Comparison of ENCODE assay signal across 21 cellular contexts in the genomic region with DNA sequence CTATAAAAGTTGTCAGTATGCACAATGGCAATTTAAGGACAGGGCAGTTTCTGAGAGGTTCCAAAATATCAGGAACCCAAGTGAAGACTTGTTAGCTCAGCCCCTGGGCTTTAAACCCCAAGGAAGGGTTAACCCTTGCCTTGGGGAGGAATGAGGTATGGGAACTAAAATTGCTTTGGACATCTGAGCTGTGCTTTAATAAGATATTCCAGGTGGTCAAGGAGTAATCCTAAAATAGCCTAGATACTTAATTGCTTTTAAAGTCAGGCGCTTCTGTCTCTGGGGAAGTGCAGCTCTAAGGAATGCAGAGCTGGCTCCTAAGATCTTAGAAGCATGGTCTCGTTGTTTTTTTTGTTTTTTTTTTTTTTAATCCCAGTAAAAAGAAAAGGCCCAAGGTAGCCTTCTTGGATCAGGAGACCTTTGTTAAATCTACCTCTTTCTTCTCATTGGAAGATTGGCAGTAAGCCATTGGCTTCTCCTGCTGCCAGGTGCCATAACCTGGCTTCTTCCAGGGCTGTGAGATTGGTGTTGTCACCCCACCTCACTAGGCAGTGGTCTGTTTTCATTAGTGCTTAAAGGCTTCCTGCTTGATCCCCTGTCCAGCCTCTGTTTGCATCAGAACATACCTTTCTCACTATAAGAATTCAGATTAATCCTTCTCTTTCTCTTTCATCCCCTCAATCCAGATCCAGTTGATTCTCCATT. TPM values are rescaled to one million over a fixed set of nuclear protein-coding genes. Genes with fewer than 3 reads are reported as not detected.
DNase-seq lines count a peak whose midpoint lies in the region; ATAC-seq and TF ChIP-seq lines count a peak whose summit lies in the region.
"Had no signal": no experiment of that assay in that cellular context is flagged by ENCODE, and none has a peak within 500 bp of the region (broad histone marks: within the 10 kb centered on the region; RNA-seq: fewer than 3 reads in every experiment).

No MANE protein-coding gene starts in this region.

- H3K27ac Mint-ChIP-seq in activated CD4-positive, alpha-beta T cell treated with anti-CD3 and anti-CD28 coated beads, Interleukin-2, amount 10 ng/mL, durations not matched to agents 7 days and 5 days = peak overlapping the region; percentile 71
- H3K27ac Mint-ChIP-seq in endodermal cell = peak overlapping the region; percentile 40
- H3K27ac Mint-ChIP-seq in progenitor cell of endocrine pancreas = peak overlapping the region; percentile 40
- H3K27ac Mint-ChIP-seq: HFFc6 had no signal

- no peaks in the 10 kb centered on the region for H3K27me3 Mint-ChIP-seq in activated CD4-positive, alpha-beta T cell treated with anti-CD3 and anti-CD28 coated beads, Interleukin-2, amount 10 ng/mL, durations not matched to agents 7 days and 5 days
- H3K27me3 Mint-ChIP-seq in endodermal cell (ENCODE audit: insufficient read depth) = no peaks in the 10 kb centered on the region
- H3K27me3 Mint-ChIP-seq in progenitor cell of endocrine pancreas = no peaks in the 10 kb centered on the region

- H3K4me3 ChIP-seq in endodermal cell (ENCODE audit: low read length) = no peak overlapping the region
- H3K4me3 ChIP-seq: SJSA1 had no signal

- POLR2A ChIA-PET in activated CD4-positive, alpha-beta T cell treated with anti-CD3 and anti-CD28 coated beads, Interleukin-2, amount 10 ng/mL, durations not matched to agents 7 days and 5 days (lab: Charles Lee) = no interaction called here

- no peak for TF ChIP-seq CTCF in endodermal cell (conservative IDR thresholded peaks at IDR 0.05)
- TF ChIP-seq CTCF in progenitor cell of endocrine pancreas (IDR thresholded peaks at IDR 0.05; ENCODE audit: unreplicated experiment) = no peak

- no peak overlapping the region for H3K4me3 Mint-ChIP-seq in activated CD4-positive, alpha-beta T cell treated with anti-CD3 and anti-CD28 coated beads, Interleukin-2, amount 10 ng/mL, durations not matched to agents 7 days and 5 days
- no peak overlapping the region for H3K4me3 Mint-ChIP-seq in endodermal cell
- H3K4me3 Mint-ChIP-seq in progenitor cell of endocrine pancreas (ENCODE audit: low read depth) = no peak overlapping the region
- H3K4me3 Mint-ChIP-seq: HFFc6 had no signal

- peaks cover 22% of the 10 kb centered on the region for H3K4me1 ChIP-seq in endodermal cell (ENCODE audit: control insufficient read depth, insufficient read depth, low read length)
- H3K4me1 ChIP-seq: SJSA1 had no signal

- H3K27me3 ChIP-seq in endodermal cell (ENCODE audit: control insufficient read depth, insufficient read depth, low read length, poor library complexity, severe bottlenecking) = no peaks in the 10 kb centered on the region
- H3K27me3 ChIP-seq: SJSA1 had no signal

- H3K9ac ChIP-seq in endodermal cell (ENCODE audit: extremely low read depth, low read length, poor library complexity, severe bottlenecking) = no peak overlapping the region
- H3K9ac ChIP-seq: KMS-11 had no signal

- peaks cover 67% of the 10 kb centered on the region for H3K36me3 ChIP-seq in endodermal cell (ENCODE audit: control insufficient read depth, insufficient read depth, low read length)
- H3K36me3 ChIP-seq: SJSA1 had no signal

- no peak overlapping the region for H3K27ac ChIP-seq in endodermal cell (ENCODE audit: low read depth, low read length)
- H3K27ac ChIP-seq: C4-2B, KMS-11, RWPE1, SJSA1 had no signal

- 85 to 100% methylated on average over 1 to 2 of the region's 2 CpGs for WGBS in endodermal cell (ENCODE audit: insufficient coverage in 1 of 2, insufficient read length in 1 of 2), 2 experiments

- no peaks in the 10 kb centered on the region for H3K9me3 ChIP-seq in endodermal cell (ENCODE audit: control insufficient read depth, low read length)
- H3K9me3 ChIP-seq: SJSA1 had no signal

- peaks cover 37% of the 10 kb centered on the region for H3K4me1 Mint-ChIP-seq in activated CD4-positive, alpha-beta T cell treated with anti-CD3 and anti-CD28 coated beads, Interleukin-2, amount 10 ng/mL, durations not matched to agents 7 days and 5 days
- H3K4me1 Mint-ChIP-seq in endodermal cell (peaks cover 54% of the 10 kb centered on the region), progenitor cell of endocrine pancreas (ENCODE audit: low read depth) (no peaks in the 10 kb centered on the region)

- no peak for ATAC-seq in GM21390 (IDR thresholded peaks at IDR 0.05; ENCODE audit: unreplicated experiment)
- no peak for ATAC-seq in GM18907 (IDR thresholded peaks at IDR 0.05; ENCODE audit: unreplicated experiment)
- ATAC-seq: HepG2 had no signal

- peaks cover 52% of the 10 kb centered on the region for H3K36me3 Mint-ChIP-seq in activated CD4-positive, alpha-beta T cell treated with anti-CD3 and anti-CD28 coated beads, Interleukin-2, amount 10 ng/mL, durations not matched to agents 7 days and 5 days (ENCODE audit: low read depth)
- H3K36me3 Mint-ChIP-seq in endodermal cell (ENCODE audit: low read depth) (peaks cover 36% of the 10 kb centered on the region), progenitor cell of endocrine pancreas (ENCODE audit: insufficient read depth) (peaks cover 10% of the 10 kb centered on the region)

- DNase-seq in activated CD4-positive, alpha-beta T cell treated with anti-CD3 and anti-CD28 coated beads, Interleukin-2, amount 10 ng/mL, durations not matched to agents 7 days and 5 days = no peak
- no peak for DNase-seq in activated CD4-positive, alpha-beta T cell treated with anti-CD3 and anti-CD28 coated beads, Interleukin-2, amount 50 U/mL, for 48 hours
- DNase-seq in NCI-H82 (lab: John Stamatoyannopoulos, UW) = peak; percentile 99
- DNase-seq in endodermal cell = peak; percentile 20
- no peak for DNase-seq in progenitor cell of endocrine pancreas (ENCODE audit: low spot score, unreplicated experiment)
- no peak for DNase-seq in activated naive CD4-positive, alpha-beta T cell treated with Interleukin-2 at 50 U/mL for 16 hours
- DNase-seq: COR-L47; DMS79; HFFc6; NCI-H1092 treated with DMSO at 0.1 percent for 48 hours; NCI-H1694 treated with DMSO at 0.1 percent for 48 hours; NCI-H510A; NK-92 treated with Interleukin-12 subunit alpha and Interleukin-12 subunit beta, amount 100 ng/mL, for 24 hours; OCI-M1 had no signal

- CTCF ChIA-PET in activated CD4-positive, alpha-beta T cell treated with anti-CD3 and anti-CD28 coated beads, Interleukin-2, amount 10 ng/mL, durations not matched to agents 7 days and 5 days (lab: Charles Lee) = interaction anchor here (0.6 to 1.3 kb wide), 4 partner anchors 10 to 116 kb away, joined by 3 to 4 read pairs (median 3); no protein-coding TSS in a partner anchor

- no peaks in the 10 kb centered on the region for H3K9me3 Mint-ChIP-seq in activated CD4-positive, alpha-beta T cell treated with anti-CD3 and anti-CD28 coated beads, Interleukin-2, amount 10 ng/mL, durations not matched to agents 7 days and 5 days
- no peaks in the 10 kb centered on the region for H3K9me3 Mint-ChIP-seq in endodermal cell
- no peaks in the 10 kb centered on the region for H3K9me3 Mint-ChIP-seq in progenitor cell of endocrine pancreas (ENCODE audit: low read depth)
- H3K9me3 Mint-ChIP-seq: HFFc6 had no signal

RNA-seq across cellular contexts. Expression of gene ARID3B, which starts 24.5 kb away (rescaled TPM):
- 10 to 100 TPM; 28.3 to 29.0 TPM for total RNA-seq in activated CD4-positive, alpha-beta T cell treated with anti-CD3 and anti-CD28 coated beads, Interleukin-2, amount 10 ng/mL, durations not matched to agents 7 days and 5 days
- 10 to 100 TPM; 98.1 to 99.4 TPM for total RNA-seq in endodermal cell
- polyA plus RNA-seq in endodermal cell (2013, experiment 1 of 2) = 62.4 TPM
- polyA plus RNA-seq in endodermal cell (2013, experiment 2 of 2) = 60.7 TPM
- total RNA-seq in progenitor cell of endocrine pancreas = 77.2 and 81.9 TPM in 2 replicates

RNA-seq across cellular contexts. Expression of gene CLK3, which starts 50.1 kb away (rescaled TPM):
- total RNA-seq in activated CD4-positive, alpha-beta T cell treated with anti-CD3 and anti-CD28 coated beads, Interleukin-2, amount 10 ng/mL, durations not matched to agents 7 days and 5 days = 100 to 1,000 TPM; 126 to 134 TPM
- total RNA-seq in endodermal cell (10 to 100 TPM; 53.4 to 67.3 TPM), progenitor cell of endocrine pancreas (74.5 and 76.0 TPM in 2 replicates)
- polyA plus RNA-seq in endodermal cell (2013, experiment 1 of 2) = 67.7 TPM
- 60.9 TPM for polyA plus RNA-seq in endodermal cell (2013, experiment 2 of 2)

Comparison
In these comparisons a context has a peak if more than half of its experiments do, and no peak if none do; other contexts are left out.
1. DNase-seq: peak in NCI-H82 (single experiment) and endodermal cell (single experiment); none in activated CD4-positive, alpha-beta T cell treated with anti-CD3 and anti-CD28 coated beads, Interleukin-2, amount 10 ng/mL, durations not matched to agents 7 days and 5 days (single experiment), activated CD4-positive, alpha-beta T cell treated with anti-CD3 and anti-CD28 coated beads, Interleukin-2, amount 50 U/mL, for 48 hours (0 of 2), progenitor cell of endocrine pancreas (single experiment) and activated naive CD4-positive, alpha-beta T cell treated with Interleukin-2 at 50 U/mL for 16 hours (single experiment).
2. Peak in every context shown above with its lines, with median percentiles within 50 percentile points of each other: H3K27ac Mint-ChIP-seq.